ENCODE assay signal across 8 cellular contexts in genomic region chr13:113864303-113864890, GRCh38. TPM values are rescaled to one million over a fixed set of nuclear protein-coding genes. Genes with fewer than 3 reads are reported as not detected.
DNase-seq lines count a peak whose midpoint lies in the region; ATAC-seq and TF ChIP-seq lines count a peak whose summit lies in the region.

No MANE protein-coding gene starts in this region.

- WGBS in thyroid gland, 2 donors, result 22 to 27% methylated on average over 10 of the region's 10 CpGs

- no peaks in the 10 kb centered on the region for H3K36me3 ChIP-seq in thyroid gland

- peaks cover 9% of the 10 kb centered on the region for H3K4me1 Mint-ChIP-seq in activated CD4-positive, alpha-beta T cell treated with anti-CD3 and anti-CD28 coated beads, Interleukin-2, amount 10 ng/mL, durations not matched to agents 24 days and 14 days

- H3K4me3 ChIP-seq in astrocyte of the cerebellum (ENCODE audit: low read depth, low read length) (peak overlapping the region; percentile 69), thyroid gland (replicated peaks in 1 of 3) (peak overlapping the region in 2 of 3 donors; percentile 33 to 75)

- no peaks in the 10 kb centered on the region for H3K36me3 Mint-ChIP-seq in activated CD4-positive, alpha-beta T cell treated with anti-CD3 and anti-CD28 coated beads, Interleukin-2, amount 10 ng/mL, durations not matched to agents 24 days and 14 days (ENCODE audit: low read depth)

- no peak for DNase-seq in activated CD4-positive, alpha-beta T cell treated with anti-CD3 and anti-CD28 coated beads, Interleukin-2, amount 10 ng/mL, durations not matched to agents 24 days and 14 days
- DNase-seq in activated CD4-positive, alpha-beta T cell treated with anti-CD3 and anti-CD28 coated beads for 1 hour, result no peak
- DNase-seq in astrocyte of the cerebellum (ENCODE audit: low read depth) (no peak), left lobe of liver (ENCODE audit: low spot score) (peak; percentile 32), thyroid gland (no peak), foreskin melanocyte (no peak), NCI-H128 (lab: John Stamatoyannopoulos, UW; ENCODE audit: unreplicated experiment) (no peak)

- in situ Hi-C loops in astrocyte of the cerebellum (cut with HindIII; ENCODE audit: low sequenced_read_pairs), result no loop called here

- TF ChIP-seq CTCF in astrocyte of the cerebellum (IDR thresholded peaks at IDR 0.05; ENCODE audit: low read depth, low read length, missing control alignments) (no peak), thyroid gland (IDR thresholded peaks at IDR 0.05) (no peak)

- peak overlapping the region; percentile 68 for H3K4me3 Mint-ChIP-seq in activated CD4-positive, alpha-beta T cell treated with anti-CD3 and anti-CD28 coated beads, Interleukin-2, amount 10 ng/mL, durations not matched to agents 24 days and 14 days

- H3K9me3 Mint-ChIP-seq in activated CD4-positive, alpha-beta T cell treated with anti-CD3 and anti-CD28 coated beads, Interleukin-2, amount 10 ng/mL, durations not matched to agents 24 days and 14 days, result peaks cover 2% of the 10 kb centered on the region

- no peaks in the 10 kb centered on the region for H3K9me3 ChIP-seq in thyroid gland

- H3K27me3 ChIP-seq in thyroid gland, result no peaks in the 10 kb centered on the region

- no peak overlapping the region for H3K27ac Mint-ChIP-seq in activated CD4-positive, alpha-beta T cell treated with anti-CD3 and anti-CD28 coated beads, Interleukin-2, amount 10 ng/mL, durations not matched to agents 24 days and 14 days

- peak overlapping the region; percentile 46 to 95 (median 62) for H3K27ac ChIP-seq in thyroid gland

- no peak for TF ChIP-seq POLR2A in thyroid gland (IDR thresholded peaks at IDR 0.05)

- peaks cover 18 to 36% of the 10 kb centered on the region in 2 donors for H3K4me1 ChIP-seq in thyroid gland

- H3K27me3 Mint-ChIP-seq in activated CD4-positive, alpha-beta T cell treated with anti-CD3 and anti-CD28 coated beads, Interleukin-2, amount 10 ng/mL, durations not matched to agents 24 days and 14 days, result peaks cover 55% of the 10 kb centered on the region

- intact Hi-C loops in activated CD4-positive, alpha-beta T cell treated with anti-CD3 and anti-CD28 coated beads, Interleukin-2, amount 10 ng/mL, durations not matched to agents 24 days and 14 days (cut with micrococcal nuclease), result no loop called here
- intact Hi-C loops in thyroid gland (cut with DNase I), result no loop called here

- no peak for ATAC-seq in left lobe of liver
- ATAC-seq in GM21515 (IDR thresholded peaks at IDR 0.05; ENCODE audit: unreplicated experiment), result no peak

RNA-seq across cellular contexts. Expression of gene GAS6, which starts 0.5 kb away (rescaled TPM):
- 0.17 and 0.54 TPM in 2 replicates for total RNA-seq in activated CD4-positive, alpha-beta T cell treated with anti-CD3 and anti-CD28 coated beads, Interleukin-2, amount 10 ng/mL, durations not matched to agents 24 days and 14 days
- total RNA-seq in left lobe of liver (36.5 TPM), thyroid gland (100 to 1,000 TPM; 145 to 197 (median 173) TPM)

Comparison
In these comparisons a context has a peak if more than half of its experiments do, and no peak if none do; other contexts are left out.
1. RNA of gene GAS6, which starts 0.5 kb away (total RNA-seq): 145 to 197 TPM in thyroid gland and 36.5 TPM in left lobe of liver (single experiment); 0.17 to 0.54 TPM in activated CD4-positive, alpha-beta T cell treated with anti-CD3 and anti-CD28 coated beads, Interleukin-2, amount 10 ng/mL, durations not matched to agents 24 days and 14 days; every median in the first group is over 10 times any median in the second.